Comparison of ENCODE assay signal across 24 cellular contexts in the genomic region with DNA sequence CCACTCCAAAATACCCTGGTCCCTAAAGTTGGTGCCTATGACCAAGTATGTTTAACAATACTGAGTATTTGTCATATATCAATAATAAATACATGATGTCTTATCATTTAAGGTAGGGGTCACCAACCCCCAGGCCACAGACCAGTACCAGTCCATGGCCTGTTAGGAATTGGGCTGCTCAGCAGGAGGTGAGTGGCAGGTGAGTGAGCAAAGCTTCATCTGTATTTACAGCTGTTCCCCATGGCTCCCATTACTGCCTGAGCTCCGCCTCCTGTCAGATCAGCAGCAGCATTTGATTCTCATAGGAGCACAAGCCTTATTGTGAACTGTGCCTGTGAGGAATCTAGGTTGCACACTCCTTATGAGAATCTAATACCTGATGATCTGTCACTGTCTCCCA.
"Had no signal": no experiment of that assay in that cellular context is flagged by ENCODE, and none has a peak within 500 bp of the region (broad histone marks: within the 10 kb centered on the region; RNA-seq: fewer than 3 reads in every experiment).

No MANE protein-coding gene starts in this region.

- H3K4me3 ChIP-seq: ascending aorta, body of pancreas, coronary artery, Peyer's patch, SJCRH30 had no signal

- H3K4me1 ChIP-seq: ascending aorta, body of pancreas, Peyer's patch, SJCRH30 had no signal

- H3K27ac ChIP-seq: ascending aorta, body of pancreas, coronary artery, Peyer's patch, RWPE1, SJCRH30, VCaP had no signal

- H3K4me1 Mint-ChIP-seq: activated CD4-positive, alpha-beta memory T cell treated with anti-CD3 and anti-CD28 coated beads, Interleukin-2, amount 10 ng/mL, durations not matched to agents 7 days and 5 days had no signal

- H3K36me3 ChIP-seq: ascending aorta, Peyer's patch, SJCRH30 had no signal

- H3K36me3 Mint-ChIP-seq: activated naive CD4-positive, alpha-beta T cell treated with anti-CD3 and anti-CD28 coated beads, Interleukin-2, amount 50 U/mL, for 72 hours had no signal

- H3K4me3 Mint-ChIP-seq: activated CD4-positive, alpha-beta memory T cell treated with anti-CD3 and anti-CD28 coated beads, Interleukin-2, amount 10 ng/mL, durations not matched to agents 7 days and 5 days; activated CD4-positive, alpha-beta T cell treated with anti-CD3 and anti-CD28 coated beads for 36 hours; activated naive CD8-positive, alpha-beta T cell treated with anti-CD3 and anti-CD28 coated beads, Interleukin-2, amount 50 U/mL, for 24 hours had no signal

- H3K27ac Mint-ChIP-seq: activated CD4-positive, alpha-beta memory T cell treated with anti-CD3 and anti-CD28 coated beads, Interleukin-2, amount 10 ng/mL, durations not matched to agents 7 days and 5 days; activated CD4-positive, alpha-beta T cell treated with anti-CD3 and anti-CD28 coated beads for 36 hours; activated naive CD4-positive, alpha-beta T cell treated with anti-CD3 and anti-CD28 coated beads, Interleukin-2, amount 50 U/mL, for 72 hours; activated naive CD8-positive, alpha-beta T cell treated with anti-CD3 and anti-CD28 coated beads, Interleukin-2, amount 50 U/mL, for 24 hours had no signal

- H3K27me3 ChIP-seq: ascending aorta, body of pancreas, Peyer's patch had no signal

- H3K9me3 Mint-ChIP-seq: activated CD4-positive, alpha-beta memory T cell treated with anti-CD3 and anti-CD28 coated beads, Interleukin-2, amount 10 ng/mL, durations not matched to agents 7 days and 5 days; activated naive CD8-positive, alpha-beta T cell treated with anti-CD3 and anti-CD28 coated beads, Interleukin-2, amount 50 U/mL, for 24 hours had no signal

- H3K27me3 Mint-ChIP-seq: activated CD4-positive, alpha-beta T cell treated with anti-CD3 and anti-CD28 coated beads for 36 hours; activated naive CD8-positive, alpha-beta T cell treated with anti-CD3 and anti-CD28 coated beads, Interleukin-2, amount 50 U/mL, for 24 hours had no signal

- DNase-seq: activated CD4-positive, alpha-beta memory T cell treated with anti-CD3 and anti-CD28 coated beads, Interleukin-2, amount 10 ng/mL, durations not matched to agents 7 days and 5 days; activated CD4-positive, alpha-beta T cell treated with anti-CD3 and anti-CD28 coated beads for 36 hours; activated CD4-positive, alpha-beta T cell treated with anti-CD3 and anti-CD28 coated beads, Interleukin-2, amount 50 U/mL, for 1 hour; activated naive CD8-positive, alpha-beta T cell treated with anti-CD3 and anti-CD28 coated beads, Interleukin-2, amount 50 U/mL, for 24 hours; activated T-cell treated with anti-CD3 and anti-CD28 coated beads for 4 hours; amniotic stem cell; body of pancreas; central memory CD4-positive, alpha-beta T cell; MM.1S; NCI-H1105; NCI-H1930; NCI-H446; NCI-H526 treated with DMSO at 0.1 percent for 48 hours; NK-92 treated with Interleukin-12 subunit alpha and Interleukin-12 subunit beta, amount 100 ng/mL, for 24 hours; Peyer's patch; Right ventricle myocardium superior; SK-N-SH; T-helper 1 cell had no signal

- H3K9me3 ChIP-seq: ascending aorta, body of pancreas, Peyer's patch, SK-N-SH had no signal

- ATAC-seq: activated CD4-positive, alpha-beta T cell treated with anti-CD3 and anti-CD28 coated beads for 36 hours; activated naive CD4-positive, alpha-beta T cell treated with anti-CD3 and anti-CD28 coated beads, Interleukin-2, amount 50 U/mL, for 72 hours; activated naive CD8-positive, alpha-beta T cell treated with anti-CD3 and anti-CD28 coated beads, Interleukin-2, amount 50 U/mL, for 24 hours; body of pancreas had no signal
